Comparison of ENCODE assay signal across 29 cellular contexts in genomic region chr18:34315953-34316352, GRCh38.
"Had no signal": no experiment of that assay in that cellular context is flagged by ENCODE, and none has a peak within 500 bp of the region (broad histone marks: within the 10 kb centered on the region; RNA-seq: fewer than 3 reads in every experiment).

No MANE protein-coding gene starts in this region.

- H3K36me3 ChIP-seq: colonic mucosa, esophagus muscularis mucosa, esophagus squamous epithelium, gastrocnemius medialis, gastroesophageal sphincter, heart left ventricle, heart right ventricle had no signal

- DNase-seq: colonic mucosa; cortex of kidney; dermis blood vessel endothelial cell; dorsolateral prefrontal cortex; effector CD4-positive, alpha-beta T cell; effector CD8-positive, alpha-beta T cell; effector memory CD4-positive, alpha-beta T cell; effector memory CD8-positive, alpha-beta T cell; endodermal cell; erythroblast; esophagus squamous epithelium; foreskin fibroblast; foreskin melanocyte; gastrocnemius medialis; glutamatergic neuron; head of caudate nucleus; heart left ventricle; heart right ventricle had no signal

- H3K27ac ChIP-seq: colonic mucosa, coronary artery, dorsolateral prefrontal cortex, epithelial cell of prostate, esophagus muscularis mucosa, esophagus squamous epithelium, foreskin keratinocyte, gastrocnemius medialis, gastroesophageal sphincter, heart left ventricle, heart right ventricle, hepatocyte had no signal

- H3K27me3 Mint-ChIP-seq: dendritic cell treated with granulocyte-macrophage colony-stimulating factor and Interleukin-4, amounts not matched to agents 40 ng/mL and 50 ng/mL, for 4 days; effector memory CD8-positive, alpha-beta T cell had no signal

- H3K4me1 Mint-ChIP-seq: endodermal cell had no signal

- H2AFZ ChIP-seq: hepatocyte had no signal

- H3K4me1 ChIP-seq: colonic mucosa, esophagus muscularis mucosa, esophagus squamous epithelium, foreskin keratinocyte, gastrocnemius medialis, gastroesophageal sphincter, heart left ventricle, heart right ventricle had no signal

- H3K4me2 ChIP-seq: hepatocyte had no signal

- H3K9me3 ChIP-seq: colonic mucosa, esophagus muscularis mucosa, esophagus squamous epithelium, gastrocnemius medialis, gastroesophageal sphincter, heart left ventricle, heart right ventricle had no signal

- FAIRE-seq: endometrium, endothelial cell of umbilical vein, frontal cortex had no signal

- H3K4me3 ChIP-seq: colonic mucosa, coronary artery, dorsolateral prefrontal cortex, esophagus muscularis mucosa, esophagus squamous epithelium, gastrocnemius medialis, gastroesophageal sphincter, heart left ventricle, heart right ventricle, hepatocyte had no signal

- H3K27ac Mint-ChIP-seq: dendritic cell treated with granulocyte-macrophage colony-stimulating factor and Interleukin-4, amounts not matched to agents 40 ng/mL and 50 ng/mL, for 4 days; effector memory CD8-positive, alpha-beta T cell; endodermal cell had no signal

- ATAC-seq: effector memory CD8-positive, alpha-beta T cell; esophagus mucosa; foreskin keratinocyte; gastrocnemius medialis; gastroesophageal sphincter; heart left ventricle; heart right ventricle had no signal

- H3K79me2 ChIP-seq: hepatocyte had no signal

- H3K4me3 Mint-ChIP-seq: dendritic cell treated with granulocyte-macrophage colony-stimulating factor and Interleukin-4, amounts not matched to agents 40 ng/mL and 50 ng/mL, for 4 days; effector memory CD8-positive, alpha-beta T cell; endodermal cell had no signal

- H3K9me3 Mint-ChIP-seq: dendritic cell treated with granulocyte-macrophage colony-stimulating factor and Interleukin-4, amounts not matched to agents 40 ng/mL and 50 ng/mL, for 4 days; endodermal cell had no signal

- H3K27me3 ChIP-seq: colonic mucosa, dorsolateral prefrontal cortex, esophagus muscularis mucosa, esophagus squamous epithelium, foreskin keratinocyte, gastrocnemius medialis, gastroesophageal sphincter, heart left ventricle, hepatocyte had no signal
